ENCODE assay signal across 23 cellular contexts in genomic region chr11:24819863-24820434, GRCh38.
"Had no signal": no experiment of that assay in that cellular context is flagged by ENCODE, and none has a peak within 500 bp of the region (broad histone marks: within the 10 kb centered on the region; RNA-seq: fewer than 3 reads in every experiment).

No MANE protein-coding gene starts in this region.

- H3K36me3 ChIP-seq: Peyer's patch, SJCRH30 had no signal

- H3K4me3 ChIP-seq: PC-9, Peyer's patch, SJCRH30 had no signal

- H3K4me2 ChIP-seq: PC-9 had no signal

- H3K27me3 ChIP-seq: Peyer's patch, SJCRH30 had no signal

- H3K4me1 ChIP-seq: Peyer's patch had no signal

- FAIRE-seq: HTR-8/SVneo had no signal

- H3K9me3 ChIP-seq: Peyer's patch, SJCRH30 had no signal

- ATAC-seq: Right ventricle myocardium inferior, SK-N-SH treated with all-trans-retinoic acid at 6 μM for 48 hours had no signal

- H2AFZ ChIP-seq: PC-9 had no signal

- H3K27ac ChIP-seq: HL-60, PC-9, Peyer's patch, SJCRH30 had no signal

- DNase-seq: KBM-7; MV-4-11; NCI-H1048; NCI-H1105; NCI-H1436 treated with DMSO at 0.1 percent for 48 hours; NCI-H1694; NCI-H187 treated with DMSO at 0.1 percent for 48 hours; NCI-H2029 treated with DMSO at 0.1 percent for 48 hours; NCI-H2171 treated with DMSO at 0.1 percent for 48 hours; NCI-H2227 treated with DMSO at 0.1 percent for 48 hours; NCI-H446 treated with DMSO at 0.1 percent for 48 hours; NCI-H510A treated with DMSO at 0.1 percent for 48 hours; NCI-H526; NK-92 treated with Interleukin-12 subunit alpha and Interleukin-12 subunit beta, amount 100 ng/mL, for 24 hours; PC-9; Peyer's patch; SHP77 treated with DMSO at 0.1 percent for 48 hours; T-helper 1 cell had no signal
